1 cellular context compared by ENCODE assay signal in genomic region chr7:14233898-14234174, GRCh38.
TF ChIP-seq lines count a peak whose summit lies in the region.

No MANE protein-coding gene starts in this region.

TF ChIP-seq in WTC11, 78 proteins besides CTCF, POLR2A, EP300 and RAD21 (continued from another document):
- TF ChIP-seq IRF2 (CRISPR knock-in tag; IDR thresholded peaks at IDR 0.05; ENCODE audit: borderline replicate concordance, low read depth) (no peak), FOXJ3 (CRISPR knock-in tag; IDR thresholded peaks at IDR 0.05; ENCODE audit: borderline replicate concordance) (no peak), SP1 (CRISPR knock-in tag; conservative IDR thresholded peaks at IDR 0.05) (no peak), MYBL2 (CRISPR knock-in tag; IDR thresholded peaks at IDR 0.05) (no peak), HMGA2 (CRISPR knock-in tag; IDR thresholded peaks at IDR 0.05) (no peak), ATF6 (CRISPR knock-in tag; IDR thresholded peaks at IDR 0.05) (no peak), E2F1 (CRISPR knock-in tag; IDR thresholded peaks at IDR 0.05) (no peak), E2F5 (CRISPR knock-in tag; IDR thresholded peaks at IDR 0.05) (no peak), RELA (CRISPR knock-in tag; IDR thresholded peaks at IDR 0.05; ENCODE audit: borderline replicate concordance) (no peak), ZNF263 (CRISPR knock-in tag; IDR thresholded peaks at IDR 0.05; ENCODE audit: low read depth) (no peak)
- TF ChIP-seq, protein P1, sequence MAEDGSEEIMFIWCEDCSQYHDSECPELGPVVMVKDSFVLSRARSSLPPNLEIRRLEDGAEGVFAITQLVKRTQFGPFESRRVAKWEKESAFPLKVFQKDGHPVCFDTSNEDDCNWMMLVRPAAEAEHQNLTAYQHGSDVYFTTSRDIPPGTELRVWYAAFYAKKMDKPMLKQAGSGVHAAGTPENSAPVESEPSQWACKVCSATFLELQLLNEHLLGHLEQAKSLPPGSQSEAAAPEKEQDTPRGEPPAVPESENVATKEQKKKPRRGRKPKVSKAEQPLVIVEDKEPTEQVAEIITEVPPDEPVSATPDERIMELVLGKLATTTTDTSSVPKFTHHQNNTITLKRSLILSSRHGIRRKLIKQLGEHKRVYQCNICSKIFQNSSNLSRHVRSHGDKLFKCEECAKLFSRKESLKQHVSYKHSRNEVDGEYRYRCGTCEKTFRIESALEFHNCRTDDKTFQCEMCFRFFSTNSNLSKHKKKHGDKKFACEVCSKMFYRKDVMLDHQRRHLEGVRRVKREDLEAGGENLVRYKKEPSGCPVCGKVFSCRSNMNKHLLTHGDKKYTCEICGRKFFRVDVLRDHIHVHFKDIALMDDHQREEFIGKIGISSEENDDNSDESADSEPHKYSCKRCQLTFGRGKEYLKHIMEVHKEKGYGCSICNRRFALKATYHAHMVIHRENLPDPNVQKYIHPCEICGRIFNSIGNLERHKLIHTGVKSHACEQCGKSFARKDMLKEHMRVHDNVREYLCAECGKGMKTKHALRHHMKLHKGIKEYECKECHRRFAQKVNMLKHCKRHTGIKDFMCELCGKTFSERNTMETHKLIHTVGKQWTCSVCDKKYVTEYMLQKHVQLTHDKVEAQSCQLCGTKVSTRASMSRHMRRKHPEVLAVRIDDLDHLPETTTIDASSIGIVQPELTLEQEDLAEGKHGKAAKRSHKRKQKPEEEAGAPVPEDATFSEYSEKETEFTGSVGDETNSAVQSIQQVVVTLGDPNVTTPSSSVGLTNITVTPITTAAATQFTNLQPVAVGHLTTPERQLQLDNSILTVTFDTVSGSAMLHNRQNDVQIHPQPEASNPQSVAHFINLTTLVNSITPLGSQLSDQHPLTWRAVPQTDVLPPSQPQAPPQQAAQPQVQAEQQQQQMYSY (CRISPR knock-in tag; IDR thresholded peaks at IDR 0.05): no peak
